19 cellular contexts compared by ENCODE assay signal in genomic region chr19:4499318-4499717, GRCh38. TPM values are rescaled to one million over a fixed set of nuclear protein-coding genes. Genes with fewer than 3 reads are reported as not detected.
DNase-seq lines count a peak whose midpoint lies in the region; ATAC-seq and TF ChIP-seq lines count a peak whose summit lies in the region.
"Had no signal": no experiment of that assay in that cellular context is flagged by ENCODE, and none has a peak within 500 bp of the region (broad histone marks: within the 10 kb centered on the region; RNA-seq: fewer than 3 reads in every experiment).

No MANE protein-coding gene starts in this region.

- intact Hi-C loops in activated naive CD4-positive, alpha-beta T cell treated with anti-CD3 and anti-CD28 coated beads for 36 hours (cut with micrococcal nuclease): no loop called here

- H3K36me3 Mint-ChIP-seq in activated naive CD4-positive, alpha-beta T cell treated with anti-CD3 and anti-CD28 coated beads for 36 hours (ENCODE audit: low read depth): peaks cover 6% of the 10 kb centered on the region
- peaks cover 7% of the 10 kb centered on the region for H3K36me3 Mint-ChIP-seq in activated naive CD4-positive, alpha-beta T cell treated with anti-CD3 and anti-CD28 coated beads, Interleukin-2, amount 10 ng/mL, durations not matched to agents 7 days and 5 days
- H3K36me3 Mint-ChIP-seq in nephron progenitor cell (ENCODE audit: low read depth) (peaks cover 4% of the 10 kb centered on the region), osteocyte (ENCODE audit: unreplicated experiment) (peaks cover 7% of the 10 kb centered on the region)

- H3K27me3 ChIP-seq in brain microvascular endothelial cell (replicated peaks): no peaks in the 10 kb centered on the region
- H3K27me3 ChIP-seq: BLaER1 treated with 17β-estradiol and CSF1 and Interleukin-3, amounts not matched to agents 10 nM and 100 nM had no signal

- H3K4me3 ChIP-seq in brain microvascular endothelial cell (ENCODE audit: low read depth, low read length): no peak overlapping the region
- H3K4me3 ChIP-seq: A549; BLaER1 treated with 17β-estradiol and CSF1 and Interleukin-3, amounts not matched to agents 10 nM and 100 nM had no signal

- in situ Hi-C loops in brain microvascular endothelial cell (cut with HindIII; ENCODE audit: low pct_ligation_motif_present, low sequenced_read_pairs): no loop called here

- CTCF ChIA-PET in activated naive CD4-positive, alpha-beta T cell treated with anti-CD3 and anti-CD28 coated beads for 36 hours (lab: Charles Lee): interaction anchor here (2.4 kb wide), 1 partner anchor 26 kb away, joined by 7 read pairs; no protein-coding TSS in a partner anchor
- CTCF ChIA-PET in activated naive CD4-positive, alpha-beta T cell treated with anti-CD3 and anti-CD28 coated beads, Interleukin-2, amount 10 ng/mL, durations not matched to agents 7 days and 5 days (lab: Charles Lee): no interaction called here

- no peaks in the 10 kb centered on the region for H3K27me3 Mint-ChIP-seq in activated naive CD4-positive, alpha-beta T cell treated with anti-CD3 and anti-CD28 coated beads for 36 hours (ENCODE audit: low read depth)
- no peaks in the 10 kb centered on the region for H3K27me3 Mint-ChIP-seq in activated naive CD4-positive, alpha-beta T cell treated with anti-CD3 and anti-CD28 coated beads, Interleukin-2, amount 10 ng/mL, durations not matched to agents 7 days and 5 days
- no peaks in the 10 kb centered on the region for H3K27me3 Mint-ChIP-seq in nephron progenitor cell (ENCODE audit: low read depth, poor library complexity)
- no peaks in the 10 kb centered on the region for H3K27me3 Mint-ChIP-seq in osteocyte (ENCODE audit: unreplicated experiment)
- H3K27me3 Mint-ChIP-seq: B cell; CD4-positive, alpha-beta T cell had no signal

- no peaks in the 10 kb centered on the region for H3K4me1 Mint-ChIP-seq in activated naive CD4-positive, alpha-beta T cell treated with anti-CD3 and anti-CD28 coated beads for 36 hours (ENCODE audit: low read depth)
- H3K4me1 Mint-ChIP-seq in activated naive CD4-positive, alpha-beta T cell treated with anti-CD3 and anti-CD28 coated beads, Interleukin-2, amount 10 ng/mL, durations not matched to agents 7 days and 5 days: no peaks in the 10 kb centered on the region
- no peaks in the 10 kb centered on the region for H3K4me1 Mint-ChIP-seq in nephron progenitor cell
- H3K4me1 Mint-ChIP-seq in osteocyte (ENCODE audit: unreplicated experiment): no peaks in the 10 kb centered on the region
- H3K4me1 Mint-ChIP-seq: B cell had no signal

- no peak overlapping the region for H3K4me3 Mint-ChIP-seq in activated naive CD4-positive, alpha-beta T cell treated with anti-CD3 and anti-CD28 coated beads for 36 hours
- no peak overlapping the region for H3K4me3 Mint-ChIP-seq in activated naive CD4-positive, alpha-beta T cell treated with anti-CD3 and anti-CD28 coated beads, Interleukin-2, amount 10 ng/mL, durations not matched to agents 7 days and 5 days
- H3K4me3 Mint-ChIP-seq in nephron progenitor cell: no peak overlapping the region
- H3K4me3 Mint-ChIP-seq in osteocyte (ENCODE audit: unreplicated experiment): no peak overlapping the region
- H3K4me3 Mint-ChIP-seq: B cell; CD4-positive, alpha-beta T cell; CD8-positive, alpha-beta T cell had no signal

- no peak for DNase-seq in activated naive CD4-positive, alpha-beta T cell treated with anti-CD3 and anti-CD28 coated beads for 36 hours
- DNase-seq in activated naive CD4-positive, alpha-beta T cell treated with anti-CD3 and anti-CD28 coated beads, Interleukin-2, amount 10 ng/mL, durations not matched to agents 7 days and 5 days: no peak
- DNase-seq in nephron progenitor cell (no peak), osteocyte (ENCODE audit: extremely low spot score, unreplicated experiment) (peak; percentile 82), brain microvascular endothelial cell (no peak)
- DNase-seq: AML-193; Caco-2; Calu3; CD4-positive, alpha-beta T cell; CD8-positive, alpha-beta T cell; DMS79 treated with DMSO at 0.1 percent for 48 hours; GF-D8 had no signal

- H3K36me3 ChIP-seq in brain microvascular endothelial cell (replicated peaks): peaks cover 64% of the 10 kb centered on the region

- H3K9me3 Mint-ChIP-seq in activated naive CD4-positive, alpha-beta T cell treated with anti-CD3 and anti-CD28 coated beads for 36 hours: no peaks in the 10 kb centered on the region
- H3K9me3 Mint-ChIP-seq in activated naive CD4-positive, alpha-beta T cell treated with anti-CD3 and anti-CD28 coated beads, Interleukin-2, amount 10 ng/mL, durations not matched to agents 7 days and 5 days: no peaks in the 10 kb centered on the region
- no peaks in the 10 kb centered on the region for H3K9me3 Mint-ChIP-seq in nephron progenitor cell
- no peaks in the 10 kb centered on the region for H3K9me3 Mint-ChIP-seq in osteocyte (ENCODE audit: unreplicated experiment)
- H3K9me3 Mint-ChIP-seq: CD4-positive, alpha-beta T cell; CD8-positive, alpha-beta T cell had no signal

- H3K27ac Mint-ChIP-seq in activated naive CD4-positive, alpha-beta T cell treated with anti-CD3 and anti-CD28 coated beads for 36 hours: peak overlapping the region; percentile 19
- H3K27ac Mint-ChIP-seq in activated naive CD4-positive, alpha-beta T cell treated with anti-CD3 and anti-CD28 coated beads, Interleukin-2, amount 10 ng/mL, durations not matched to agents 7 days and 5 days: no peak overlapping the region
- peak overlapping the region; percentile 81 for H3K27ac Mint-ChIP-seq in nephron progenitor cell
- no peak overlapping the region for H3K27ac Mint-ChIP-seq in osteocyte (ENCODE audit: unreplicated experiment)
- H3K27ac Mint-ChIP-seq: B cell; CD4-positive, alpha-beta T cell; CD8-positive, alpha-beta T cell had no signal

- no peak overlapping the region for H3K27ac ChIP-seq in brain microvascular endothelial cell
- H3K27ac ChIP-seq: 22Rv1; A549; BLaER1 treated with 17β-estradiol and CSF1 and Interleukin-3, amounts not matched to agents 10 nM and 100 nM; C4-2B had no signal

- ATAC-seq in HG03520 (IDR thresholded peaks at IDR 0.05; ENCODE audit: unreplicated experiment): no peak
- ATAC-seq: A549; CD8-positive, alpha-beta T cell had no signal

- TF ChIP-seq CTCF in nephron progenitor cell (IDR thresholded peaks at IDR 0.05) (no peak), osteocyte (IDR thresholded peaks at IDR 0.05) (no peak), brain microvascular endothelial cell (IDR thresholded peaks at IDR 0.05; ENCODE audit: low read depth, low read length, missing control alignments) (no peak)

RNA-seq across cellular contexts. Expression of gene PLIN4, which starts 19.0 kb away (rescaled TPM):
- total RNA-seq in activated naive CD4-positive, alpha-beta T cell treated with anti-CD3 and anti-CD28 coated beads for 36 hours: not detected
- total RNA-seq in osteocyte: not detected in 2 replicates
- total RNA-seq: CD4-positive, alpha-beta T cell had no signal

RNA-seq across cellular contexts. Expression of gene HDGFL2, which starts 27.2 kb away (rescaled TPM):
- total RNA-seq in activated naive CD4-positive, alpha-beta T cell treated with anti-CD3 and anti-CD28 coated beads for 36 hours: 10 to 100 TPM; 43.0 to 43.5 TPM
- total RNA-seq in osteocyte: 59.8 and 68.8 TPM in 2 replicates

RNA-seq across cellular contexts. Expression of gene PLIN5, which starts 35.7 kb away (rescaled TPM):
- under 1 TPM; 0.07 to 0.25 TPM for total RNA-seq in activated naive CD4-positive, alpha-beta T cell treated with anti-CD3 and anti-CD28 coated beads for 36 hours
- total RNA-seq in osteocyte: not detected in 2 replicates
- total RNA-seq: A172 had no signal

RNA-seq across cellular contexts. Expression of gene LRG1, which starts 40.5 kb away (rescaled TPM):
- total RNA-seq in activated naive CD4-positive, alpha-beta T cell treated with anti-CD3 and anti-CD28 coated beads for 36 hours: 1 to 10 TPM; 1.3 to 1.5 TPM
- total RNA-seq in osteocyte: not detected in 2 replicates
- total RNA-seq: CD4-positive, alpha-beta T cell; CD8-positive, alpha-beta T cell had no signal

RNA-seq across cellular contexts. Expression of gene UBXN6, which starts 41.7 kb away (rescaled TPM):
- total RNA-seq in activated naive CD4-positive, alpha-beta T cell treated with anti-CD3 and anti-CD28 coated beads for 36 hours: 10 to 100 TPM; 28.7 to 36.2 TPM
- 96.8 and 106 TPM in 2 replicates for total RNA-seq in osteocyte

Comparison
In these comparisons a context has a peak if more than half of its experiments do, and no peak if none do; other contexts are left out.
1. H3K27ac Mint-ChIP-seq: peak in activated naive CD4-positive, alpha-beta T cell treated with anti-CD3 and anti-CD28 coated beads for 36 hours (single experiment) and nephron progenitor cell (single experiment); none in activated naive CD4-positive, alpha-beta T cell treated with anti-CD3 and anti-CD28 coated beads, Interleukin-2, amount 10 ng/mL, durations not matched to agents 7 days and 5 days (single experiment) and osteocyte (single experiment).